14 cellular contexts compared by ENCODE assay signal in genomic region chr1:181094402-181094801, GRCh38. TPM values are rescaled to one million over a fixed set of nuclear protein-coding genes. Genes with fewer than 3 reads are reported as not detected.
A peak's percentile ranks its signal among the peaks of the same experiment; 100 is the strongest.
DNase-seq lines count a peak whose midpoint lies in the region; ATAC-seq, FAIRE-seq and TF ChIP-seq lines count a peak whose summit lies in the region.
"Had no signal": no experiment of that assay in that cellular context is flagged by ENCODE, and none has a peak within 500 bp of the region (broad histone marks: within the 10 kb centered on the region; RNA-seq: fewer than 3 reads in every experiment).

No MANE protein-coding gene starts in this region.

- no peak overlapping the region for H4K5ac ChIP-seq in mesendoderm (ENCODE audit: low read length)

- H3K36me3 ChIP-seq in astrocyte (ENCODE audit: insufficient read depth, low read length) (peaks cover 6% of the 10 kb centered on the region), mesendoderm (ENCODE audit: control insufficient read depth, insufficient read depth, low read length) (no peaks in the 10 kb centered on the region), skeletal muscle tissue (ENCODE audit: control insufficient read depth in 3 of 3, insufficient read depth in 3 of 3, low read length in 3 of 3) (peaks cover 0 to 2% (median 0%) of the 10 kb centered on the region in 3 donors), left lung (peaks cover 0 to 34% of the 10 kb centered on the region in 2 donors)

- H3K27ac ChIP-seq in astrocyte (ENCODE audit: low read depth, low read length) (peak overlapping the region; percentile 80), mesendoderm (ENCODE audit: low read depth, low read length) (peak overlapping the region; percentile 21), skeletal muscle tissue (ENCODE audit: low read depth, low read length) (peak overlapping the region; percentile 5), left lung (peak overlapping the region in 1 of 2 donors; percentile 9)
- H3K27ac ChIP-seq: foreskin keratinocyte had no signal

- H3K9me3 ChIP-seq in astrocyte (ENCODE audit: insufficient read depth, low read depth, low read length) = no peaks in the 10 kb centered on the region
- H3K9me3 ChIP-seq in skeletal muscle tissue (ENCODE audit: control insufficient read depth in 3 of 3, low read length in 3 of 3) = no peaks in the 10 kb centered on the region
- no peaks in the 10 kb centered on the region for H3K9me3 ChIP-seq in left lung
- H3K9me3 ChIP-seq: suprapubic skin had no signal

- H3K56ac ChIP-seq in mesendoderm (ENCODE audit: low read length) = no peak overlapping the region

- no peak for FAIRE-seq in astrocyte (lab: Jason Lieb, UNC)

- ATAC-seq in HG02798 (IDR thresholded peaks at IDR 0.05; ENCODE audit: poor library complexity, unreplicated experiment) (no peak), left lung (no peak)
- ATAC-seq: foreskin keratinocyte had no signal

- H2AFZ ChIP-seq in astrocyte (ENCODE audit: low read depth, low read length) = no peak overlapping the region

- no peak for TF ChIP-seq CTCF in HFFc6 (IDR thresholded peaks at IDR 0.05)
- TF ChIP-seq CTCF in astrocyte (IDR thresholded peaks at IDR 0.05; ENCODE audit: insufficient read depth, low read depth, low read length) = no peak
- TF ChIP-seq CTCF in left lung (IDR thresholded peaks at IDR 0.05) = no peak

- no peak overlapping the region for H4K8ac ChIP-seq in mesendoderm (ENCODE audit: low read depth, low read length)

- no peak overlapping the region for H2BK120ac ChIP-seq in mesendoderm (ENCODE audit: low read depth, low read length)

- H3K4me3 ChIP-seq in astrocyte (ENCODE audit: insufficient read depth, low read depth, low read length) (peak overlapping the region; percentile 11), mesendoderm (ENCODE audit: low read length) (no peak overlapping the region), skeletal muscle tissue (ENCODE audit: low read length in 3 of 3) (no peak overlapping the region), left lung (no peak overlapping the region)
- H3K4me3 ChIP-seq: suprapubic skin had no signal

- H2BK15ac ChIP-seq in mesendoderm (replicated peaks; ENCODE audit: low read depth) = no peak overlapping the region

- H3K4me3 Mint-ChIP-seq in HFFc6 (peak overlapping the region; percentile 54), astrocyte (ENCODE audit: unreplicated experiment) (peak overlapping the region; percentile 41)
- H3K4me3 Mint-ChIP-seq in T-helper 2 cell treated with Interferon-gamma antibody and Interleukin-4, amounts not matched to agents 5 μg/mL and 100 μg/mL, for 36 hours = no peak overlapping the region

- H2AK5ac ChIP-seq in mesendoderm (ENCODE audit: low read length) = no peak overlapping the region

- DNase-seq in HFFc6 (no peak), astrocyte (ENCODE audit: low read depth) (no peak), mesendoderm (no peak), NK-92 (lab: John Stamatoyannopoulos, UW; ENCODE audit: unreplicated experiment) (no peak), left lung (no peak)
- DNase-seq in T-helper 2 cell treated with Interferon-gamma antibody and Interleukin-4, amounts not matched to agents 5 μg/mL and 100 μg/mL, for 36 hours (ENCODE audit: low spot score) = no peak
- DNase-seq: activated CD8-positive, alpha-beta memory T cell treated with anti-CD3 and anti-CD28 coated beads for 24 hours; activated naive CD4-positive, alpha-beta T cell treated with anti-CD3 and anti-CD28 coated beads, Interleukin-2, amount 50 U/mL, for 16 hours; foreskin keratinocyte; NCI-H1436 treated with DMSO at 0.1 percent for 48 hours had no signal

- peaks cover 44% of the 10 kb centered on the region for H3K79me2 ChIP-seq in astrocyte (ENCODE audit: insufficient read depth, low read length)
- H3K79me2 ChIP-seq in mesendoderm (ENCODE audit: control insufficient read depth, insufficient read depth, low read length) = peaks cover 30% of the 10 kb centered on the region

- peak overlapping the region; percentile 79 for H3K4me2 ChIP-seq in astrocyte (ENCODE audit: low read length)
- H3K4me2 ChIP-seq in mesendoderm (ENCODE audit: low read length) = no peak overlapping the region

- no peak overlapping the region for H3K4ac ChIP-seq in mesendoderm (ENCODE audit: low read depth, low read length)

- H3K9ac ChIP-seq in astrocyte (ENCODE audit: low read length) (peak overlapping the region; percentile 75), mesendoderm (ENCODE audit: low read length) (no peak overlapping the region), skeletal muscle tissue (ENCODE audit: low read depth in 1 of 3, low read length in 3 of 3) (no peak overlapping the region)

- H3K27ac Mint-ChIP-seq in HFFc6 (peak overlapping the region; percentile 93), astrocyte (ENCODE audit: unreplicated experiment) (peak overlapping the region; percentile 97)
- H3K27ac Mint-ChIP-seq in T-helper 2 cell treated with Interferon-gamma antibody and Interleukin-4, amounts not matched to agents 5 μg/mL and 100 μg/mL, for 36 hours = no peak overlapping the region

- H3K27me3 ChIP-seq in astrocyte (ENCODE audit: insufficient read depth, low read length) = no peaks in the 10 kb centered on the region
- no peaks in the 10 kb centered on the region for H3K27me3 ChIP-seq in mesendoderm (ENCODE audit: insufficient read depth, low read length, poor library complexity)
- no peaks in the 10 kb centered on the region for H3K27me3 ChIP-seq in skeletal muscle tissue (ENCODE audit: control insufficient read depth in 3 of 3, insufficient read depth in 3 of 3, low read length in 3 of 3)
- H3K27me3 ChIP-seq in left lung = no peaks in the 10 kb centered on the region
- H3K27me3 ChIP-seq: foreskin keratinocyte, suprapubic skin had no signal

- no CpG with 5 or more reads among the region's 3 CpGs for WGBS in mesendoderm (ENCODE audit: extremely low coverage, insufficient coverage, low lambda C conversion rate)

- H3K27me3 Mint-ChIP-seq in HFFc6 (ENCODE audit: insufficient read depth) = peaks cover 13% of the 10 kb centered on the region
- no peaks in the 10 kb centered on the region for H3K27me3 Mint-ChIP-seq in astrocyte (ENCODE audit: low read depth, unreplicated experiment)
- H3K27me3 Mint-ChIP-seq in T-helper 2 cell treated with Interferon-gamma antibody and Interleukin-4, amounts not matched to agents 5 μg/mL and 100 μg/mL, for 36 hours (ENCODE audit: low read depth) = no peaks in the 10 kb centered on the region
- H3K27me3 Mint-ChIP-seq: IgD-negative memory B cell had no signal

- H3K18ac ChIP-seq in mesendoderm (ENCODE audit: low read length) = no peak overlapping the region

- peaks cover 7% of the 10 kb centered on the region for H3K79me1 ChIP-seq in mesendoderm (ENCODE audit: low read length)

- peaks cover 14% of the 10 kb centered on the region for H3K9me3 Mint-ChIP-seq in HFFc6
- no peaks in the 10 kb centered on the region for H3K9me3 Mint-ChIP-seq in astrocyte (ENCODE audit: unreplicated experiment)
- H3K9me3 Mint-ChIP-seq in T-helper 2 cell treated with Interferon-gamma antibody and Interleukin-4, amounts not matched to agents 5 μg/mL and 100 μg/mL, for 36 hours = no peaks in the 10 kb centered on the region
- H3K9me3 Mint-ChIP-seq: IgD-negative memory B cell had no signal

- peaks cover 88% of the 10 kb centered on the region for H3K4me1 Mint-ChIP-seq in HFFc6 (ENCODE audit: low read depth)
- peaks cover 67% of the 10 kb centered on the region for H3K4me1 Mint-ChIP-seq in astrocyte (ENCODE audit: low read depth, unreplicated experiment)
- H3K4me1 Mint-ChIP-seq in T-helper 2 cell treated with Interferon-gamma antibody and Interleukin-4, amounts not matched to agents 5 μg/mL and 100 μg/mL, for 36 hours (ENCODE audit: low read depth) = peaks cover 54% of the 10 kb centered on the region

- no peak overlapping the region for H2BK5ac ChIP-seq in mesendoderm (ENCODE audit: low read length)

- no peak overlapping the region for H3K23ac ChIP-seq in mesendoderm (ENCODE audit: low read length)

- peaks cover 42% of the 10 kb centered on the region for H4K20me1 ChIP-seq in astrocyte (ENCODE audit: insufficient read depth, low read length)

- intact Hi-C loops in left lung (cut with DNase I) = no loop called here

- H3K36me3 Mint-ChIP-seq in HFFc6 (ENCODE audit: low read depth) (peaks cover 50% of the 10 kb centered on the region), astrocyte (ENCODE audit: low read depth, unreplicated experiment) (peaks cover 4% of the 10 kb centered on the region)
- H3K36me3 Mint-ChIP-seq in T-helper 2 cell treated with Interferon-gamma antibody and Interleukin-4, amounts not matched to agents 5 μg/mL and 100 μg/mL, for 36 hours (ENCODE audit: low read depth) = peaks cover 48% of the 10 kb centered on the region

- H3K4me1 ChIP-seq in astrocyte (ENCODE audit: insufficient read depth, low read length) (peaks cover 62% of the 10 kb centered on the region), mesendoderm (ENCODE audit: control insufficient read depth, low read depth, low read length) (peaks cover 15% of the 10 kb centered on the region), skeletal muscle tissue (ENCODE audit: control insufficient read depth in 3 of 3, insufficient read depth in 3 of 3, low read length in 3 of 3) (peaks cover 47 to 56% (median 51%) of the 10 kb centered on the region in 3 donors), left lung (peaks cover 26 to 77% of the 10 kb centered on the region in 2 donors)

RNA-seq across cellular contexts. Expression of gene IER5, which starts 5.9 kb away (rescaled TPM):
- 10 to 100 TPM; 35.7 to 49.1 (median 43.4) TPM for total RNA-seq in HFFc6 (2021; fragmentation: NEBNext Ultra II Directional; extraction: Animal tissue kit (Norgen Biotek cat#: 25700))
- total RNA-seq in astrocyte (23.2 and 28.3 TPM in 2 replicates), skeletal muscle tissue (11.0 TPM), left lung (10 to 100 TPM; 16.1 to 26.6 TPM)
- polyA plus RNA-seq in mesendoderm (2013, experiment 1 of 2) = 3.5 TPM
- 3.2 TPM for polyA plus RNA-seq in mesendoderm (2013, experiment 2 of 2)
